ENCODE assay signal across 9 cellular contexts in genomic region chr2:20666114-20666363, GRCh38. TPM values are rescaled to one million over a fixed set of nuclear protein-coding genes. Genes with fewer than 3 reads are reported as not detected.
DNase-seq lines count a peak whose midpoint lies in the region; ATAC-seq, FAIRE-seq and TF ChIP-seq lines count a peak whose summit lies in the region.
"Had no signal": no experiment of that assay in that cellular context is flagged by ENCODE, and none has a peak within 500 bp of the region (broad histone marks: within the 10 kb centered on the region; RNA-seq: fewer than 3 reads in every experiment).

No MANE protein-coding gene starts in this region.

- CTCF ChIA-PET in HEK293 (lab: Yijun Ruan, JAX): interaction anchor here (0.6 to 1.6 kb wide), 9 partner anchors 10 to 452 kb away, joined by 3 to 13 read pairs (median 5); partner anchors contain the start of gene HS1BP3

- H4K20me1 ChIP-seq in BLaER1 treated with 17β-estradiol and CSF1 and Interleukin-3, amounts not matched to agents 10 nM and 100 nM: peaks cover 0 to 76% (median 60%) of the 10 kb centered on the region in 11 experiments; a peak in 17 of 22 replicates

- peak overlapping the region; percentile 49 to 72 (median 59) for H3K4me3 ChIP-seq in BLaER1 treated with 17β-estradiol and CSF1 and Interleukin-3, amounts not matched to agents 10 nM and 100 nM
- peak overlapping the region; percentile 49 for H3K4me3 ChIP-seq in HEK293 (ENCODE audit: low read depth, low read length)
- H3K4me3 ChIP-seq in choroid plexus epithelial cell (ENCODE audit: low read depth, low read length): peak overlapping the region; percentile 39

- peaks cover 8 to 19% (median 16%) of the 10 kb centered on the region in 10 experiments; a peak in 18 of 20 replicates for H3K4me1 ChIP-seq in BLaER1 treated with 17β-estradiol and CSF1 and Interleukin-3, amounts not matched to agents 10 nM and 100 nM
- H3K4me1 ChIP-seq in HEK293 (ENCODE audit: control insufficient read depth, insufficient read depth, low read length): no peaks in the 10 kb centered on the region

- H3K36me3 ChIP-seq in BLaER1 treated with 17β-estradiol and CSF1 and Interleukin-3, amounts not matched to agents 10 nM and 100 nM: no peaks in the 10 kb centered on the region
- peaks cover 0 to 16% of the 10 kb centered on the region in 2 experiments; a peak in 1 of 3 replicates for H3K36me3 ChIP-seq in HEK293 (ENCODE audit: control insufficient read depth in 2 of 2, insufficient read depth in 1 of 2, low read length in 2 of 2)

- peaks cover 9 to 33% (median 22%) of the 10 kb centered on the region in 4 donors for H3K4me1 Mint-ChIP-seq in naive thymus-derived CD8-positive, alpha-beta T cell

- H3K9ac ChIP-seq in BLaER1 treated with 17β-estradiol and CSF1 and Interleukin-3, amounts not matched to agents 10 nM and 100 nM: peak overlapping the region in 5 of 11 experiments; percentile 0 to 37 (median 32); a peak in 5 of 22 replicates

- no peaks in the 10 kb centered on the region for H3K36me3 Mint-ChIP-seq in naive thymus-derived CD8-positive, alpha-beta T cell

- H3K27ac Mint-ChIP-seq in naive thymus-derived CD8-positive, alpha-beta T cell: no peak overlapping the region

- peak overlapping the region; percentile 69 to 86 (median 82) for H3K4me3 Mint-ChIP-seq in naive thymus-derived CD8-positive, alpha-beta T cell

- peaks cover 26 to 87% (median 56%) of the 10 kb centered on the region in 5 donors for H3K27me3 Mint-ChIP-seq in naive thymus-derived CD8-positive, alpha-beta T cell

- POLR2A ChIA-PET in HEK293 (lab: Yijun Ruan, JAX): interaction anchor here (1.8 kb wide), 1 partner anchor 15 kb away, joined by 7 read pairs; the partner anchor contains the start of gene HS1BP3
- POLR2A ChIA-PET in naive thymus-derived CD8-positive, alpha-beta T cell (lab: Charles Lee): interaction anchor here (1.0 kb wide), 1 partner anchor 15 kb away, joined by 3 read pairs; no protein-coding TSS in a partner anchor

- peak in 1 of 2 donors; percentile 26 for ATAC-seq in naive thymus-derived CD8-positive, alpha-beta T cell

- H3K27me3 ChIP-seq in BLaER1 treated with 17β-estradiol and CSF1 and Interleukin-3, amounts not matched to agents 10 nM and 100 nM: peaks cover 87 to 96% (median 95%) of the 10 kb centered on the region in 11 experiments

- H3K4me2 ChIP-seq in BLaER1 treated with 17β-estradiol and CSF1 and Interleukin-3, amounts not matched to agents 10 nM and 100 nM: peak overlapping the region; percentile 83 to 94 (median 91)

- H3K9me3 ChIP-seq in BLaER1 treated with 17β-estradiol and CSF1 and Interleukin-3, amounts not matched to agents 10 nM and 100 nM (replicated peaks in 1 of 11): peaks cover 0 to 17% (median 8%) of the 10 kb centered on the region in 11 experiments; a peak in 7 of 22 replicates
- H3K9me3 ChIP-seq in HEK293 (ENCODE audit: control insufficient read depth, insufficient read depth, low read depth, low read length): no peaks in the 10 kb centered on the region

- H3K9me3 Mint-ChIP-seq in naive thymus-derived CD8-positive, alpha-beta T cell: no peaks in the 10 kb centered on the region

- TF ChIP-seq CTCF in HEK293 (tag by site-specific recombination; IDR thresholded peaks at IDR 0.05): no peak
- TF ChIP-seq CTCF in choroid plexus epithelial cell (conservative IDR thresholded peaks at IDR 0.05; ENCODE audit: low read depth, low read length): no peak

- H3K27ac ChIP-seq in BLaER1 treated with 17β-estradiol and CSF1 and Interleukin-3, amounts not matched to agents 10 nM and 100 nM: no peak overlapping the region
- no peak overlapping the region for H3K27ac ChIP-seq in HEK293 (ENCODE audit: extremely low read depth, low read depth, low read length)

- no peak for DNase-seq in choroid plexus epithelial cell (ENCODE audit: low read depth)
- no peak for DNase-seq in naive thymus-derived CD8-positive, alpha-beta T cell
- DNase-seq in RCC 7860 (ENCODE audit: low spot score): no peak
- DNase-seq in NCI-H446 treated with DMSO at 0.1 percent for 48 hours (lab: John Stamatoyannopoulos, UW): no peak
- no peak for DNase-seq in effector CD4-positive, alpha-beta T cell
- DNase-seq in NCI-H345 treated with DMSO at 0.1 percent for 48 hours (lab: John Stamatoyannopoulos, UW; ENCODE audit: unreplicated experiment): no peak

- FAIRE-seq in RCC 7860 (lab: Jason Lieb, UNC): no peak
- FAIRE-seq: endometrium had no signal

TF ChIP-seq in HEK293, 187 proteins besides CTCF, POLR2A, EP300 and RAD21 (continues in another document):
- no peak for TF ChIP-seq ZNF324 (tag by site-specific recombination; IDR thresholded peaks at IDR 0.05)
- TF ChIP-seq ZNF670 (tag by site-specific recombination; IDR thresholded peaks at IDR 0.05; ENCODE audit: low read depth): no peak
- TF ChIP-seq, protein P1, sequence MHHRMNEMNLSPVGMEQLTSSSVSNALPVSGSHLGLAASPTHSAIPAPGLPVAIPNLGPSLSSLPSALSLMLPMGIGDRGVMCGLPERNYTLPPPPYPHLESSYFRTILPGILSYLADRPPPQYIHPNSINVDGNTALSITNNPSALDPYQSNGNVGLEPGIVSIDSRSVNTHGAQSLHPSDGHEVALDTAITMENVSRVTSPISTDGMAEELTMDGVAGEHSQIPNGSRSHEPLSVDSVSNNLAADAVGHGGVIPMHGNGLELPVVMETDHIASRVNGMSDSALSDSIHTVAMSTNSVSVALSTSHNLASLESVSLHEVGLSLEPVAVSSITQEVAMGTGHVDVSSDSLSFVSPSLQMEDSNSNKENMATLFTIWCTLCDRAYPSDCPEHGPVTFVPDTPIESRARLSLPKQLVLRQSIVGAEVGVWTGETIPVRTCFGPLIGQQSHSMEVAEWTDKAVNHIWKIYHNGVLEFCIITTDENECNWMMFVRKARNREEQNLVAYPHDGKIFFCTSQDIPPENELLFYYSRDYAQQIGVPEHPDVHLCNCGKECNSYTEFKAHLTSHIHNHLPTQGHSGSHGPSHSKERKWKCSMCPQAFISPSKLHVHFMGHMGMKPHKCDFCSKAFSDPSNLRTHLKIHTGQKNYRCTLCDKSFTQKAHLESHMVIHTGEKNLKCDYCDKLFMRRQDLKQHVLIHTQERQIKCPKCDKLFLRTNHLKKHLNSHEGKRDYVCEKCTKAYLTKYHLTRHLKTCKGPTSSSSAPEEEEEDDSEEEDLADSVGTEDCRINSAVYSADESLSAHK (tag by site-specific recombination; IDR thresholded peaks at IDR 0.05): no peak
- TF ChIP-seq ZNF660 (tag by site-specific recombination; IDR thresholded peaks at IDR 0.05): no peak
- TF ChIP-seq ZNF202 (tag by site-specific recombination; IDR thresholded peaks at IDR 0.05; ENCODE audit: borderline replicate concordance): no peak
- TF ChIP-seq, protein P2, sequence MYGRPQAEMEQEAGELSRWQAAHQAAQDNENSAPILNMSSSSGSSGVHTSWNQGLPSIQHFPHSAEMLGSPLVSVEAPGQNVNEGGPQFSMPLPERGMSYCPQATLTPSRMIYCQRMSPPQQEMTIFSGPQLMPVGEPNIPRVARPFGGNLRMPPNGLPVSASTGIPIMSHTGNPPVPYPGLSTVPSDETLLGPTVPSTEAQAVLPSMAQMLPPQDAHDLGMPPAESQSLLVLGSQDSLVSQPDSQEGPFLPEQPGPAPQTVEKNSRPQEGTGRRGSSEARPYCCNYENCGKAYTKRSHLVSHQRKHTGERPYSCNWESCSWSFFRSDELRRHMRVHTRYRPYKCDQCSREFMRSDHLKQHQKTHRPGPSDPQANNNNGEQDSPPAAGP (tag by site-specific recombination; IDR thresholded peaks at IDR 0.05): no peak
- no peak for TF ChIP-seq ZNF571 (tag by site-specific recombination; IDR thresholded peaks at IDR 0.05)
- TF ChIP-seq PRDM2 (tag by site-specific recombination; IDR thresholded peaks at IDR 0.05; ENCODE audit: borderline replicate concordance): no peak

RNA-seq across cellular contexts. Expression of gene GDF7, which starts 0.9 kb away (rescaled TPM):
- not detected for total RNA-seq in naive thymus-derived CD8-positive, alpha-beta T cell
- under 1 TPM; 0.05 TPM for polyA plus RNA-seq in naive thymus-derived CD8-positive, alpha-beta T cell

RNA-seq across cellular contexts. Expression of gene HS1BP3, which starts 15.1 kb away (rescaled TPM):
- total RNA-seq in naive thymus-derived CD8-positive, alpha-beta T cell: 10 to 100 TPM; 15.4 to 15.5 TPM
- polyA plus RNA-seq in naive thymus-derived CD8-positive, alpha-beta T cell: 10 to 100 TPM; 11.0 to 15.4 (median 11.6) TPM
